ENCODE assay signal across 28 cellular contexts in the genomic region with DNA sequence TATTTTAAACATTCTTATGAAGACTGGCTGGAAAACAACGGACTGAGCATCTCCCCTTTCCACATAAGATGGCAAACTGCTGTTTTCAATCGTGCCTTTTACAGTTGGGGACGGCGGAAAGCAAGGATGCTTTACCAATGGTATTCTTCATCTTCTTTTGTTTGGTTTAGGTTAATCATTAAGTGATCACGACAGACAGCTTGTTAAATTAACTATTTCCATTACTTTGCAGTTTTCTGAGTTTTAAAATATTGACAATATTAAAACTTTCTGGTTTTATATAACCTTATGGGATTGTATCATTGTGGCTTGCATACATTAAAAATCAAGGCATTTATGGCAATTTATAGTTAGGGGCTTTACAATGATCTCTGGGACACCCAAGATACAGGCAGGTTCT. TPM values are rescaled to one million over a fixed set of nuclear protein-coding genes. Genes with fewer than 3 reads are reported as not detected.
"Had no signal": no experiment of that assay in that cellular context is flagged by ENCODE, and none has a peak within 500 bp of the region (broad histone marks: within the 10 kb centered on the region; RNA-seq: fewer than 3 reads in every experiment).

No MANE protein-coding gene starts in this region.

- H3K27ac Mint-ChIP-seq: activated naive CD4-positive, alpha-beta T cell treated with anti-CD3 and anti-CD28 coated beads for 36 hours; activated naive CD8-positive, alpha-beta T cell treated with anti-CD3 and anti-CD28 coated beads for 36 hours; activated T-helper 1 cell treated with anti-CD3 and anti-CD28 coated beads, Interleukin-12 subunit alpha, Interleukin-12 subunit beta, Interleukin-2, Interleukin-4 antibody, amounts not matched to agents 30 ng/mL and 10 ng/mL and 1 ng/mL, durations not matched to agents 14 hours and 24 hours and 36 hours; immature natural killer cell; mesothelial cell of epicardium; naive thymus-derived CD8-positive, alpha-beta T cell; neural progenitor cell had no signal

- ATAC-seq: activated CD4-positive, CD25-positive, alpha-beta regulatory T cell treated with anti-CD3 and anti-CD28 coated beads, Interleukin-2, amount 50 U/mL, for 24 hours; naive thymus-derived CD8-positive, alpha-beta T cell had no signal

- H3K4me1 ChIP-seq: ascending aorta, neural progenitor cell had no signal

- H3K27ac ChIP-seq: adrenal gland, ascending aorta, cardiac muscle cell, left ventricle myocardium inferior, neural progenitor cell, right atrium auricular region, tibial nerve, WERI-Rb-1 had no signal

- H3K27me3 Mint-ChIP-seq: activated naive CD8-positive, alpha-beta T cell treated with anti-CD3 and anti-CD28 coated beads for 36 hours; naive thymus-derived CD8-positive, alpha-beta T cell had no signal

- H3K4me3 Mint-ChIP-seq: activated naive CD4-positive, alpha-beta T cell treated with anti-CD3 and anti-CD28 coated beads for 36 hours; activated naive CD8-positive, alpha-beta T cell treated with anti-CD3 and anti-CD28 coated beads for 36 hours; activated T-helper 1 cell treated with anti-CD3 and anti-CD28 coated beads, Interleukin-12 subunit alpha, Interleukin-12 subunit beta, Interleukin-2, Interleukin-4 antibody, amounts not matched to agents 30 ng/mL and 10 ng/mL and 1 ng/mL, durations not matched to agents 14 hours and 24 hours and 36 hours; immature natural killer cell; mesothelial cell of epicardium; naive thymus-derived CD8-positive, alpha-beta T cell; neural progenitor cell had no signal

- FAIRE-seq: endothelial cell of umbilical vein had no signal

- DNase-seq: activated CD4-positive, alpha-beta T cell treated with anti-CD3 and anti-CD28 coated beads for 48 hours; activated CD4-positive, alpha-beta T cell treated with anti-CD3 and anti-CD28 coated beads, Interleukin-2, amount 50 U/mL, for 48 hours; activated CD8-positive, alpha-beta memory T cell treated with anti-CD3 and anti-CD28 coated beads, Interleukin-2, amount 50 U/mL, for 4 hours; activated effector memory CD4-positive, alpha-beta T cell treated with anti-CD3 and anti-CD28 coated beads, Interleukin-2, amount 50 U/mL, for 16 hours; activated naive CD4-positive, alpha-beta T cell treated with anti-CD3 and anti-CD28 coated beads for 36 hours; activated naive CD8-positive, alpha-beta T cell treated with anti-CD3 and anti-CD28 coated beads for 36 hours; activated T-cell treated with anti-CD3 and anti-CD28 coated beads, Interleukin-2, amount 50 U/mL, for 1 hour; adrenal gland; foreskin fibroblast; head of caudate nucleus; hippocampal formation; immature natural killer cell; left ventricle myocardium inferior; naive thymus-derived CD8-positive, alpha-beta T cell; occipital lobe; stimulated activated CD4-positive, alpha-beta T cell treated with anti-CD3 and anti-CD28 coated beads, Interleukin-15, amount 100 ng/mL, for 24 hours; stimulated activated CD4-positive, alpha-beta T cell treated with anti-CD3 and anti-CD28 coated beads, Interleukin-2, amount 100 ng/mL, for 24 hours; stimulated activated naive CD4-positive, alpha-beta T cell; WERI-Rb-1 had no signal

- H3K4me3 ChIP-seq: adrenal gland, ascending aorta, cardiac muscle cell, left ventricle myocardium inferior, neural progenitor cell, right atrium auricular region, tibial nerve had no signal

- H3K9me3 Mint-ChIP-seq: activated naive CD4-positive, alpha-beta T cell treated with anti-CD3 and anti-CD28 coated beads for 36 hours; activated naive CD8-positive, alpha-beta T cell treated with anti-CD3 and anti-CD28 coated beads for 36 hours; activated T-helper 1 cell treated with anti-CD3 and anti-CD28 coated beads, Interleukin-12 subunit alpha, Interleukin-12 subunit beta, Interleukin-2, Interleukin-4 antibody, amounts not matched to agents 30 ng/mL and 10 ng/mL and 1 ng/mL, durations not matched to agents 14 hours and 24 hours and 36 hours; mesothelial cell of epicardium had no signal

- H3K9me3 ChIP-seq: adrenal gland, ascending aorta, left ventricle myocardium inferior, right atrium auricular region, tibial nerve had no signal

- H3K4me2 ChIP-seq: neural progenitor cell had no signal

RNA-seq across cellular contexts. Expression of a gene that starts 12.6 kb away (rescaled TPM):
- total RNA-seq: ascending aorta had no signal
